28 cellular contexts compared by ENCODE assay signal in the genomic region with DNA sequence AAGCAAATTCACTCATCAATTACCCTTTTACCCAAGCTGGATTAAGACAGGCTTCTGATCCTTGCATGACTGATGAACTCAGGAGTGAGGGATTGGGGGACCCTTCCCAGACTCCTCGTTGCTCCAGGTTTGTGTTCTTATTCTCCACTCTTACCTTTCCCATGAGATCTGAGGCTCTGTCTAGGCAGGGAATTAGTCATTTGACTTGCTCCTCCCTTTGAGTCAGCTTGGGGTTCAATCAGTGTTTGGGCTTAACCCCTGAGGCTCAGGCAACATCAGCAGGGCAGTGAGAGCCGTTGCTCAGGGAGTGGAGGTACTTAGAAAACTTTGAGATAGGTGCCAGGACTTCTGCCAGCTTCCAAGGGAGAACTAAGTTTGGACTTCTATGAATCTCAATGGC. TPM values are rescaled to one million over a fixed set of nuclear protein-coding genes. Genes with fewer than 3 reads are reported as not detected.
DNase-seq lines count a peak whose midpoint lies in the region; ATAC-seq and TF ChIP-seq lines count a peak whose summit lies in the region.
"Had no signal": no experiment of that assay in that cellular context is flagged by ENCODE, and none has a peak within 500 bp of the region (broad histone marks: within the 10 kb centered on the region; RNA-seq: fewer than 3 reads in every experiment).

No MANE protein-coding gene starts in this region.

- peaks cover 12% of the 10 kb centered on the region for H3K4me1 ChIP-seq in PC-9 (replicated peaks; ENCODE audit: insufficient read depth)
- H3K4me1 ChIP-seq in osteoblast (ENCODE audit: insufficient read depth, low read length) = peaks cover 24% of the 10 kb centered on the region
- no peaks in the 10 kb centered on the region for H3K4me1 ChIP-seq in effector memory CD4-positive, alpha-beta T cell (ENCODE audit: control insufficient read depth, insufficient read depth, low read length, poor library complexity, severe bottlenecking)
- H3K4me1 ChIP-seq in SK-N-SH (ENCODE audit: control insufficient read depth in 1 of 2, insufficient read depth in 2 of 2, low read depth in 1 of 2, low read length in 1 of 2) = no peaks in the 10 kb centered on the region
- H3K4me1 ChIP-seq: adrenal gland, upper lobe of left lung had no signal

- no peak for TF ChIP-seq EP300 in SK-N-SH (IDR thresholded peaks at IDR 0.05; ENCODE audit: borderline replicate concordance in 1 of 2, low read depth in 1 of 2, low read length in 1 of 2)

- peak; percentile 17 for DNase-seq in HFFc6
- no peak for DNase-seq in PC-9
- peak; percentile 26 for DNase-seq in epithelial cell of prostate (ENCODE audit: low read depth, low spot score)
- no peak for DNase-seq in osteoblast (ENCODE audit: insufficient read length, low spot score, missing footprints)
- no peak for DNase-seq in activated naive CD4-positive, alpha-beta T cell treated with anti-CD3 and anti-CD28 coated beads, Interleukin-2, amount 50 U/mL, for 72 hours (ENCODE audit: low spot score in 2 of 2)
- no peak for DNase-seq in effector memory CD4-positive, alpha-beta T cell
- no peak for DNase-seq in SK-N-SH
- DNase-seq in NCI-H526 treated with DMSO at 0.1 percent for 48 hours (lab: John Stamatoyannopoulos, UW) = no peak
- DNase-seq: activated CD4-positive, alpha-beta T cell treated with anti-CD3 and anti-CD28 coated beads, Interleukin-2, amount 10 ng/mL, durations not matched to agents 7 days and 5 days; activated naive CD4-positive, alpha-beta T cell; activated T-cell treated with anti-CD3 and anti-CD28 coated beads, Interleukin-2, amount 50 U/mL, for 48 hours; adrenal gland; CD4-positive, alpha-beta T cell; GOT3; head of caudate nucleus; left cardiac atrium; NCI-H1417; NCI-H2081 treated with DMSO at 0.1 percent for 48 hours; RPMI8226; small intestine; T-helper 2 cell; upper lobe of left lung had no signal

- H3K27me3 Mint-ChIP-seq in HFFc6 (ENCODE audit: insufficient read depth) = no peaks in the 10 kb centered on the region

- H3K27me3 ChIP-seq in PC-9 (ENCODE audit: insufficient read depth, low read depth) = no peaks in the 10 kb centered on the region
- no peaks in the 10 kb centered on the region for H3K27me3 ChIP-seq in osteoblast (ENCODE audit: insufficient read depth, low read length)
- no peaks in the 10 kb centered on the region for H3K27me3 ChIP-seq in effector memory CD4-positive, alpha-beta T cell (replicated peaks; ENCODE audit: control insufficient read depth, insufficient read depth, low read length, poor library complexity, severe bottlenecking)
- H3K27me3 ChIP-seq in SK-N-SH (ENCODE audit: insufficient read depth) = no peaks in the 10 kb centered on the region
- H3K27me3 ChIP-seq: adrenal gland, upper lobe of left lung had no signal

- H3K27ac Mint-ChIP-seq in HFFc6 = peak overlapping the region; percentile 11; the same call in 1 of the 2 replicates
- H3K27ac Mint-ChIP-seq in activated naive CD4-positive, alpha-beta T cell treated with anti-CD3 and anti-CD28 coated beads, Interleukin-2, amount 50 U/mL, for 72 hours = no peak overlapping the region
- H3K27ac Mint-ChIP-seq: activated CD4-positive, alpha-beta T cell treated with anti-CD3 and anti-CD28 coated beads, Interleukin-2, amount 10 ng/mL, durations not matched to agents 7 days and 5 days; CD4-positive, alpha-beta T cell; IgD-negative memory B cell; memory B cell had no signal

- H3K9me2 ChIP-seq in PC-9 (ENCODE audit: insufficient read depth) (no peaks in the 10 kb centered on the region), SK-N-SH (no peaks in the 10 kb centered on the region)

- H3K9me3 Mint-ChIP-seq in HFFc6 = peaks cover 9% of the 10 kb centered on the region; the same call in 1 of the 2 replicates
- peaks cover 10 to 13% of the 10 kb centered on the region in 2 donors for H3K9me3 Mint-ChIP-seq in activated naive CD4-positive, alpha-beta T cell treated with anti-CD3 and anti-CD28 coated beads, Interleukin-2, amount 50 U/mL, for 72 hours

- no peak for TF ChIP-seq CTCF in HFFc6 (IDR thresholded peaks at IDR 0.05)
- no peak for TF ChIP-seq CTCF in PC-9 (conservative IDR thresholded peaks at IDR 0.05)
- TF ChIP-seq CTCF in osteoblast (IDR thresholded peaks at IDR 0.05; ENCODE audit: extremely low read depth, low read depth, low read length) = no peak
- TF ChIP-seq CTCF in SK-N-SH (IDR thresholded peaks at IDR 0.05) = no peak

- no peaks in the 10 kb centered on the region for H3K79me2 ChIP-seq in PC-9 (ENCODE audit: low read depth)
- no peaks in the 10 kb centered on the region for H3K79me2 ChIP-seq in osteoblast (ENCODE audit: insufficient read depth, low read length)
- no peaks in the 10 kb centered on the region for H3K79me2 ChIP-seq in SK-N-SH (ENCODE audit: insufficient read depth)

- H3K4me3 ChIP-seq in PC-9 (no peak overlapping the region), osteoblast (ENCODE audit: insufficient read depth, low read length) (no peak overlapping the region), SK-N-SH (ENCODE audit: low read depth in 2 of 2, low read length in 1 of 2) (no peak overlapping the region)
- H3K4me3 ChIP-seq in effector memory CD4-positive, alpha-beta T cell (ENCODE audit: insufficient read depth, low read depth, low read length, poor library complexity, severe bottlenecking) = no peak overlapping the region
- H3K4me3 ChIP-seq: adrenal gland, upper lobe of left lung had no signal

- CTCF ChIA-PET in PC-9 (lab: Charles Lee) (interaction anchor here (0.7 kb wide), 1 partner anchor 9 kb away, joined by 3 read pairs; no protein-coding TSS in a partner anchor), SK-N-SH (lab: Yijun Ruan, JAX) (interaction anchor here (1.3 kb wide), 1 partner anchor 12 kb away, joined by 3 read pairs; no protein-coding TSS in a partner anchor)

- H4K20me1 ChIP-seq in PC-9 (ENCODE audit: insufficient read depth) = no peaks in the 10 kb centered on the region
- no peaks in the 10 kb centered on the region for H4K20me1 ChIP-seq in osteoblast (ENCODE audit: insufficient read depth, low read length)
- no peaks in the 10 kb centered on the region for H4K20me1 ChIP-seq in SK-N-SH (ENCODE audit: insufficient read depth)

- intact Hi-C loops in PC-9 (cut with micrococcal nuclease; ENCODE audit: unreplicated experiment) = no loop called here

- H3K9ac ChIP-seq in SK-N-SH = no peak overlapping the region

- H3K36me3 Mint-ChIP-seq in HFFc6 (ENCODE audit: low read depth) = peaks cover 13% of the 10 kb centered on the region; the same call in 1 of the 2 replicates
- peaks cover 12% of the 10 kb centered on the region in 2 donors for H3K36me3 Mint-ChIP-seq in activated naive CD4-positive, alpha-beta T cell treated with anti-CD3 and anti-CD28 coated beads, Interleukin-2, amount 50 U/mL, for 72 hours

- TF ChIP-seq RAD21 in SK-N-SH (IDR thresholded peaks at IDR 0.05; ENCODE audit: low read length) = no peak

- 59% methylated on average over 2 of the region's 2 CpGs for WGBS in SK-N-SH (ENCODE audit: low lambda C conversion rate)

- POLR2A ChIA-PET in PC-9 (lab: Charles Lee; ENCODE audit: unreplicated experiment) = no interaction called here
- POLR2A ChIA-PET in SK-N-SH (lab: Yijun Ruan, JAX) = no interaction called here

- H3K4me1 Mint-ChIP-seq in HFFc6 (ENCODE audit: low read depth) = peaks cover 29% of the 10 kb centered on the region
- H3K4me1 Mint-ChIP-seq: activated CD4-positive, alpha-beta T cell treated with anti-CD3 and anti-CD28 coated beads, Interleukin-2, amount 10 ng/mL, durations not matched to agents 7 days and 5 days; IgD-negative memory B cell; memory B cell had no signal

- H3F3A ChIP-seq in PC-9 (ENCODE audit: insufficient read depth, low read depth) (0 out of 2 replicates have a peak, but pooled peaks cover 6% of the 10 kb centered on the region), SK-N-SH (replicated peaks; ENCODE audit: insufficient read depth) (no peaks in the 10 kb centered on the region)

- H3K4me3 Mint-ChIP-seq in HFFc6 = no peak overlapping the region
- H3K4me3 Mint-ChIP-seq: activated CD4-positive, alpha-beta T cell treated with anti-CD3 and anti-CD28 coated beads, Interleukin-2, amount 10 ng/mL, durations not matched to agents 7 days and 5 days; CD4-positive, alpha-beta T cell; IgD-negative memory B cell; memory B cell had no signal

- BruUV-seq in PC-9 (replicated peaks; lab: Mats Ljungman, UMichigan) = no TSS peak

- no peaks in the 10 kb centered on the region for H3K9me3 ChIP-seq in PC-9 (ENCODE audit: insufficient read depth, low read depth)
- H3K9me3 ChIP-seq in osteoblast (ENCODE audit: low read depth, low read length) = no peaks in the 10 kb centered on the region
- no peaks in the 10 kb centered on the region for H3K9me3 ChIP-seq in effector memory CD4-positive, alpha-beta T cell (ENCODE audit: control insufficient read depth, low read length)
- H3K9me3 ChIP-seq in SK-N-SH = 0 out of 2 replicates have a peak, but pooled peaks cover 3% of the 10 kb centered on the region
- H3K9me3 ChIP-seq: adrenal gland had no signal

- H3K4me2 ChIP-seq in PC-9 (peak overlapping the region; percentile 22), osteoblast (ENCODE audit: insufficient read depth, low read length) (peak overlapping the region; percentile 53), SK-N-SH (no peak overlapping the region)

- H2AFZ ChIP-seq in PC-9 = 0 out of 2 replicates have a peak overlapping the region, but pooled peaks have one; percentile 15
- no peak overlapping the region for H2AFZ ChIP-seq in osteoblast (ENCODE audit: low read length)
- no peak overlapping the region for H2AFZ ChIP-seq in SK-N-SH (ENCODE audit: low read depth)

- H3K27ac ChIP-seq in PC-9 (no peak overlapping the region), epithelial cell of prostate (no peak overlapping the region), osteoblast (ENCODE audit: low read depth, low read length) (no peak overlapping the region), SK-N-SH (ENCODE audit: low read depth in 2 of 2, low read length in 1 of 2) (no peak overlapping the region)
- H3K27ac ChIP-seq in effector memory CD4-positive, alpha-beta T cell (ENCODE audit: insufficient read depth, low read length, poor library complexity, severe bottlenecking) = no peak overlapping the region
- H3K27ac ChIP-seq: adrenal gland, HL-60, upper lobe of left lung, VCaP had no signal

- no peak for ATAC-seq in activated naive CD4-positive, alpha-beta T cell treated with anti-CD3 and anti-CD28 coated beads, Interleukin-2, amount 50 U/mL, for 72 hours
- ATAC-seq: left cardiac atrium, SK-N-SH treated with all-trans-retinoic acid at 6 μM for 48 hours had no signal

- H3K36me3 ChIP-seq in PC-9 (ENCODE audit: low read depth) (no peaks in the 10 kb centered on the region), osteoblast (ENCODE audit: insufficient read depth, low read length) (no peaks in the 10 kb centered on the region), SK-N-SH (replicated peaks in 1 of 2; ENCODE audit: control insufficient read depth in 1 of 2, insufficient read depth in 2 of 2, low read length in 1 of 2) (no peaks in the 10 kb centered on the region)
- no peaks in the 10 kb centered on the region for H3K36me3 ChIP-seq in effector memory CD4-positive, alpha-beta T cell (ENCODE audit: control insufficient read depth, insufficient read depth, low read length)
- H3K36me3 ChIP-seq: adrenal gland, upper lobe of left lung had no signal

RNA-seq across cellular contexts. Expression of gene TOX2, which starts 20.7 kb away (rescaled TPM):
- total RNA-seq in HFFc6 (2021; fragmentation: NEBNext Ultra II Directional; extraction: Animal tissue kit (Norgen Biotek cat#: 25700)) = 10 to 100 TPM; 46.1 to 68.2 (median 60.2) TPM
- total RNA-seq in PC-9 (2021) = 24.0 and 30.1 TPM in 2 replicates
- total RNA-seq in osteoblast = 0.88 and 1.1 TPM in 2 replicates
- total RNA-seq in activated naive CD4-positive, alpha-beta T cell treated with anti-CD3 and anti-CD28 coated beads, Interleukin-2, amount 50 U/mL, for 72 hours = 1 to 10 TPM; 1.5 to 3.6 TPM
- polyA plus RNA-seq in SK-N-SH (2012; rRNA removed) = 6.1 and 15.4 TPM in 2 replicates
- 8.1 and 12.1 TPM in 2 replicates for polyA plus RNA-seq in SK-N-SH (2012; cell fraction: cytosol; rRNA removed)
- polyA plus RNA-seq in SK-N-SH (2012; cell fraction: nucleus; rRNA removed) = 10.7 and 19.5 TPM in 2 replicates
- total RNA-seq: G401 had no signal

Comparison
In these comparisons a context has a peak if more than half of its experiments do, and no peak if none do; other contexts are left out.
1. DNase-seq: peak in HFFc6 (single experiment) and epithelial cell of prostate (single experiment); none in PC-9 (0 of 2), osteoblast (single experiment), activated naive CD4-positive, alpha-beta T cell treated with anti-CD3 and anti-CD28 coated beads, Interleukin-2, amount 50 U/mL, for 72 hours (0 of 2), effector memory CD4-positive, alpha-beta T cell (0 of 3), SK-N-SH (single experiment) and NCI-H526 treated with DMSO at 0.1 percent for 48 hours (single experiment).